36 cellular contexts compared by ENCODE assay signal in the genomic region with DNA sequence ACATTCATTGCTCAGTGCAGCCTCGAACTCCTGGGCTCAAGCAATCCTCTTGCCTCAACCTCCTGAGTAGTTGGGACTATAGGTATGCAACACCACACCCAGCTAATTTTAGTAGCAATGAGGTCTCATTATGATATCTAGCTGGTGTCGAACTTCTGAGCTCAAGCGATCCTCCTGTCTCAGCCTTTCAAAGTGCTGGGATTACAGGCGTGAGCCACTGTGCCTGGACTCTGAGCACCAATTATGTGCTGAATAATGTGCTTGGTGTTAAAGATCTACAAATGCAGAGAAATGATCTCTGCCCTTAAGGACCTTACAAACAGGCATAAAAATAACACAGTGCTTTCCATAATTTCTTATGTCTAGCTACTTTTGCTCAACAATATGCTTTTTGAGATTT.
"Had no signal": no experiment of that assay in that cellular context is flagged by ENCODE, and none has a peak within 500 bp of the region (broad histone marks: within the 10 kb centered on the region; RNA-seq: fewer than 3 reads in every experiment).

No MANE protein-coding gene starts in this region.

- H3K36me3 ChIP-seq: adrenal gland, breast epithelium had no signal

- DNase-seq: activated CD4-positive, alpha-beta memory T cell treated with anti-CD3 and anti-CD28 coated beads for 36 hours; activated CD4-positive, alpha-beta T cell treated with anti-CD3 and anti-CD28 coated beads for 1 hour; activated CD4-positive, alpha-beta T cell treated with anti-CD3 and anti-CD28 coated beads for 36 hours; activated CD4-positive, alpha-beta T cell treated with anti-CD3 and anti-CD28 coated beads, Interleukin-2, amount 10 ng/mL, durations not matched to agents 24 days and 14 days; activated CD4-positive, alpha-beta T cell treated with anti-CD3 and anti-CD28 coated beads, Interleukin-2, amount 50 U/mL, for 1 hour; activated CD4-positive, alpha-beta T cell treated with anti-CD3 and anti-CD28 coated beads, Interleukin-2, amount 50 U/mL, for 4 hours; activated CD4-positive, CD25-positive, alpha-beta regulatory T cell; activated CD8-positive, alpha-beta memory T cell treated with anti-CD3 and anti-CD28 coated beads, Interleukin-2, amount 50 U/mL, for 4 hours; activated CD8-positive, alpha-beta T cell treated with anti-CD3 and anti-CD28 coated beads for 36 hours; activated effector memory CD4-positive, alpha-beta T cell treated with anti-CD3 and anti-CD28 coated beads, Interleukin-2, amount 50 U/mL, for 16 hours; activated gamma-delta T cell treated with Interleukin-2 at 50 U/mL for 16 hours; activated naive CD4-positive, alpha-beta T cell; activated naive CD4-positive, alpha-beta T cell treated with anti-CD3 and anti-CD28 coated beads for 36 hours; activated naive CD4-positive, alpha-beta T cell treated with anti-CD3 and anti-CD28 coated beads, Interleukin-2, amount 50 U/mL, for 16 hours; activated naive CD8-positive, alpha-beta T cell treated with anti-CD3 and anti-CD28 coated beads for 36 hours; activated T-cell treated with anti-CD3 and anti-CD28 coated beads for 4 hours; activated T-cell treated with anti-CD3 and anti-CD28 coated beads, Interleukin-2, amount 50 U/mL, for 1 hour; activated T-cell treated with anti-CD3 and anti-CD28 coated beads, Interleukin-2, amount 50 U/mL, for 4 hours; activated T-cell treated with anti-CD3 and anti-CD28 coated beads, Interleukin-2, amount 50 U/mL, for 72 hours; adrenal gland; amniotic stem cell; aorta; body of pancreas; brain microvascular endothelial cell; central memory CD4-positive, alpha-beta T cell; T-helper 1 cell; T-helper 2 cell; T-helper 9 cell; WERI-Rb-1 had no signal

- ATAC-seq: activated CD4-positive, alpha-beta T cell treated with anti-CD3 and anti-CD28 coated beads for 36 hours; activated CD4-positive, CD25-positive, alpha-beta regulatory T cell treated with anti-CD3 and anti-CD28 coated beads, Interleukin-2, amount 50 U/mL, for 24 hours; activated CD8-positive, alpha-beta T cell treated with anti-CD3 and anti-CD28 coated beads for 36 hours; activated naive CD4-positive, alpha-beta T cell treated with anti-CD3 and anti-CD28 coated beads, Interleukin-2, amount 50 U/mL, for 72 hours; activated T-cell treated with anti-CD3 and anti-CD28 coated beads, Interleukin-2, amount 50 U/mL, for 4 hours; activated T-cell treated with anti-CD3 and anti-CD28 coated beads, Interleukin-2, amount 50 U/mL, for 72 hours; activated T-helper 17 cell treated with anti-CD3 and anti-CD28 coated beads, Interleukin-2, amount 50 U/mL, for 72 hours; body of pancreas; WTC11 had no signal

- H3K27ac ChIP-seq: adrenal gland, brain microvascular endothelial cell, WERI-Rb-1 had no signal

- H3K9me3 ChIP-seq: adrenal gland, body of pancreas, breast epithelium had no signal

- H3K4me3 ChIP-seq: adrenal gland, body of pancreas, breast epithelium had no signal

- H3K4me1 ChIP-seq: adrenal gland, breast epithelium had no signal

- H3K27me3 ChIP-seq: adrenal gland, body of pancreas, brain microvascular endothelial cell, breast epithelium had no signal

- FAIRE-seq: astrocyte, TTC549 had no signal
